17 cellular contexts compared by ENCODE assay signal in the genomic region with DNA sequence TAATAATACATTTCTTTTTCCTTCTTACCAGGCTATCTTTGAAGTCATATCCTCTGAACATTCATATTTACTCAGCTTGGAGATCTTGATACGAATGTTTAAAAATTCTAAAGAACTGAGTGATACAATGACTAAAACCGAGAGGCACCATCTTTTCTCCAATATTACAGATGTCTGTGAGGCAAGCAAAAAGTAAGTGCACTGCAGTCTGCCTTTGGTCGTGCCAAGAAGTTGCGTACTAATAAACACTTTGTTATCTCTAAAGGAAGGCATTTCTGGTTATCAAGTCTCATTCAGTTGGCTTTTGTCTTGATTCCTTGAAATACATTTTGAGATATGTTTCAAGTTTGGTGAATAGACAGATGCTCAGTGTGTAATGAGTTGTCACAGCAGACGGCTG. TPM values are rescaled to one million over a fixed set of nuclear protein-coding genes. Genes with fewer than 3 reads are reported as not detected.
DNase-seq lines count a peak whose midpoint lies in the region; ATAC-seq and TF ChIP-seq lines count a peak whose summit lies in the region.
"Had no signal": no experiment of that assay in that cellular context is flagged by ENCODE, and none has a peak within 500 bp of the region (broad histone marks: within the 10 kb centered on the region; RNA-seq: fewer than 3 reads in every experiment).

No MANE protein-coding gene starts in this region.

- no peak for ATAC-seq in GM19035 (IDR thresholded peaks at IDR 0.05; ENCODE audit: unreplicated experiment)

- no peaks in the 10 kb centered on the region for H3K4me1 ChIP-seq in uterus
- H3K4me1 ChIP-seq: BE2C; BLaER1 treated with 17β-estradiol and CSF1 and Interleukin-3, amounts not matched to agents 10 nM and 100 nM had no signal

- H3K27me3 ChIP-seq in uterus = no peaks in the 10 kb centered on the region
- H3K27me3 ChIP-seq: BE2C; BLaER1 treated with 17β-estradiol and CSF1 and Interleukin-3, amounts not matched to agents 10 nM and 100 nM had no signal

- intact Hi-C loops in uterus (cut with DNase I; ENCODE audit: low total_unique reads) = no loop called here

- no peaks in the 10 kb centered on the region for H3K36me3 ChIP-seq in uterus
- H3K36me3 ChIP-seq: BE2C; BLaER1 treated with 17β-estradiol and CSF1 and Interleukin-3, amounts not matched to agents 10 nM and 100 nM had no signal

- H3K9me3 ChIP-seq in uterus = no peaks in the 10 kb centered on the region
- H3K9me3 ChIP-seq: BE2C; BLaER1 treated with 17β-estradiol and CSF1 and Interleukin-3, amounts not matched to agents 10 nM and 100 nM had no signal

- DNase-seq in ELR (ENCODE audit: low read depth) (peak; percentile 40), NCI-H226 (peak; percentile 73), iris pigment epithelial cell (ENCODE audit: low read depth) (peak; percentile 15), uterus (no peak), amygdala (lab: John Stamatoyannopoulos, UW) (no peak)
- DNase-seq: AML-193; BE2C; CD4-positive, alpha-beta T cell; CD8-positive, alpha-beta memory T cell; DMS 273 treated with DMSO at 0.1 percent for 48 hours; DMS79; EL; GF-D8; H7 had no signal

- TF ChIP-seq POLR2A in uterus (IDR thresholded peaks at IDR 0.05) = no peak

- TF ChIP-seq CTCF in uterus (IDR thresholded peaks at IDR 0.05) = no peak

- no peak overlapping the region for H3K4me3 ChIP-seq in uterus
- H3K4me3 ChIP-seq: BLaER1 treated with 17β-estradiol and CSF1 and Interleukin-3, amounts not matched to agents 10 nM and 100 nM; GM23248 had no signal

- H3K27ac ChIP-seq in uterus = no peak overlapping the region
- H3K27ac ChIP-seq: BLaER1 treated with 17β-estradiol and CSF1 and Interleukin-3, amounts not matched to agents 10 nM and 100 nM; GM23248 had no signal

RNA-seq across cellular contexts. Expression of a gene that starts 31.6 kb away (rescaled TPM):
- total RNA-seq in uterus = 10 to 100 TPM; 13.5 to 43.5 (median 16.6) TPM

Comparison
In these comparisons a context has a peak if more than half of its experiments do, and no peak if none do; other contexts are left out.
1. DNase-seq: peak in ELR (single experiment), NCI-H226 (single experiment) and iris pigment epithelial cell (single experiment); none in uterus (0 of 2) and amygdala (0 of 56).